14 cellular contexts compared by ENCODE assay signal in genomic region chr6:80332013-80332412, GRCh38.
A peak's percentile ranks its signal among the peaks of the same experiment; 100 is the strongest.
DNase-seq lines count a peak whose midpoint lies in the region; ATAC-seq and TF ChIP-seq lines count a peak whose summit lies in the region.
"Had no signal": no experiment of that assay in that cellular context is flagged by ENCODE, and none has a peak within 500 bp of the region (broad histone marks: within the 10 kb centered on the region; RNA-seq: fewer than 3 reads in every experiment).

No MANE protein-coding gene starts in this region.

- no peak overlapping the region for H3K4me3 ChIP-seq in left lung
- H3K4me3 ChIP-seq: esophagus muscularis mucosa, vagina had no signal

- H3K4me1 ChIP-seq in left lung = no peaks in the 10 kb centered on the region
- H3K4me1 ChIP-seq: vagina had no signal

- H3K36me3 ChIP-seq in left lung = no peaks in the 10 kb centered on the region
- H3K36me3 ChIP-seq: esophagus muscularis mucosa, vagina had no signal

- TF ChIP-seq CTCF in left lung (IDR thresholded peaks at IDR 0.05) = no peak

- H3K27ac ChIP-seq in left lung = no peak overlapping the region
- H3K27ac ChIP-seq: esophagus muscularis mucosa, RWPE1, vagina had no signal

- DNase-seq in NCI-H2227 (lab: John Stamatoyannopoulos, UW; ENCODE audit: unreplicated experiment) (peak; percentile 1), NCI-H2227 treated with DMSO at 0.1 percent for 48 hours (lab: John Stamatoyannopoulos, UW) (no peak), NCI-H2029 treated with DMSO at 0.1 percent for 48 hours (lab: John Stamatoyannopoulos, UW) (peak; percentile 76), NCI-H748 (lab: John Stamatoyannopoulos, UW; ENCODE audit: unreplicated experiment) (peak; percentile 87), left lung (no peak), EL (no peak)
- no peak for DNase-seq in stimulated activated CD4-positive, alpha-beta T cell treated with anti-CD3 and anti-CD28 coated beads, Interleukin-12 subunit alpha, Interleukin-12 subunit beta, amount 100 ng/mL, for 4 hours
- DNase-seq: CD4-positive, alpha-beta memory T cell; posterior cingulate gyrus; stimulated activated CD4-positive, alpha-beta T cell treated with anti-CD3 and anti-CD28 coated beads, Interleukin-4, amount 100 ng/mL, for 1 hour had no signal

- ATAC-seq in left lung (peak; percentile 76), HG02678 (IDR thresholded peaks at IDR 0.05; ENCODE audit: unreplicated experiment) (no peak)

- no peaks in the 10 kb centered on the region for H3K9me3 ChIP-seq in left lung
- H3K9me3 ChIP-seq: esophagus muscularis mucosa, vagina had no signal

- intact Hi-C loops in left lung (cut with DNase I) = no loop called here

- H3K27me3 ChIP-seq in left lung = no peaks in the 10 kb centered on the region
- H3K27me3 ChIP-seq: esophagus muscularis mucosa, vagina had no signal

Comparison
In these comparisons a context has a peak if more than half of its experiments do, and no peak if none do; other contexts are left out.
1. DNase-seq: peak in NCI-H2227 (single experiment), NCI-H2029 treated with DMSO at 0.1 percent for 48 hours (single experiment) and NCI-H748 (single experiment); none in NCI-H2227 treated with DMSO at 0.1 percent for 48 hours (single experiment), left lung (0 of 2), EL (single experiment) and stimulated activated CD4-positive, alpha-beta T cell treated with anti-CD3 and anti-CD28 coated beads, Interleukin-12 subunit alpha, Interleukin-12 subunit beta, amount 100 ng/mL, for 4 hours (single experiment).